19 cellular contexts compared by ENCODE assay signal in genomic region chr13:42216422-42216735, GRCh38. TPM values are rescaled to one million over a fixed set of nuclear protein-coding genes. Genes with fewer than 3 reads are reported as not detected.
DNase-seq lines count a peak whose midpoint lies in the region; ATAC-seq and TF ChIP-seq lines count a peak whose summit lies in the region.
"Had no signal": no experiment of that assay in that cellular context is flagged by ENCODE, and none has a peak within 500 bp of the region (broad histone marks: within the 10 kb centered on the region; RNA-seq: fewer than 3 reads in every experiment).

No MANE protein-coding gene starts in this region.

- no peaks in the 10 kb centered on the region for H3K4me1 Mint-ChIP-seq in type B pancreatic cell (ENCODE audit: unreplicated experiment)
- H3K4me1 Mint-ChIP-seq: CD4-positive, alpha-beta memory T cell had no signal

- no peaks in the 10 kb centered on the region for H3K4me1 ChIP-seq in SK-N-SH (ENCODE audit: control insufficient read depth in 1 of 2, insufficient read depth in 2 of 2, low read depth in 1 of 2, low read length in 1 of 2)
- H3K4me1 ChIP-seq: Caco-2 had no signal

- H3K27ac ChIP-seq in SK-N-SH (ENCODE audit: low read depth in 2 of 2, low read length in 1 of 2), result no peak overlapping the region
- H3K27ac ChIP-seq in VCaP, result no peak overlapping the region
- H3K27ac ChIP-seq: RWPE1 had no signal

- no peaks in the 10 kb centered on the region for H3K9me3 ChIP-seq in SK-N-SH
- H3K9me3 ChIP-seq: Caco-2, HAP-1 had no signal

- 88% methylated on average over 1 of the region's 1 CpG for WGBS in SK-N-SH (ENCODE audit: low lambda C conversion rate)

- POLR2A ChIA-PET in SK-N-SH (lab: Yijun Ruan, JAX), result no interaction called here

- DNase-seq in SK-N-SH (no peak), type B pancreatic cell (ENCODE audit: extremely low spot score, unreplicated experiment) (no peak), cortex of kidney (lab: John Stamatoyannopoulos, UW) (no peak), NCI-H2227 treated with DMSO at 0.1 percent for 48 hours (lab: John Stamatoyannopoulos, UW) (no peak), hypothalamus (lab: John Stamatoyannopoulos, UW) (no peak)
- DNase-seq: 8988T; GOT3; NCI-H1436 treated with DMSO at 0.1 percent for 48 hours; NCI-H187 treated with DMSO at 0.1 percent for 48 hours; NCI-H524 treated with DMSO at 0.1 percent for 48 hours; NCI-H774; NK-92 treated with Interleukin-12 subunit alpha and Interleukin-12 subunit beta, amount 100 ng/mL, for 24 hours had no signal

- no peaks in the 10 kb centered on the region for H3K79me2 ChIP-seq in SK-N-SH (ENCODE audit: insufficient read depth)

- H2AFZ ChIP-seq in SK-N-SH (ENCODE audit: low read depth), result no peak overlapping the region

- no peak overlapping the region for H3K4me3 ChIP-seq in SK-N-SH (ENCODE audit: low read depth in 2 of 2, low read length in 1 of 2)
- H3K4me3 ChIP-seq: HAP-1 had no signal

- H3K9me3 Mint-ChIP-seq in type B pancreatic cell, result no peaks in the 10 kb centered on the region
- H3K9me3 Mint-ChIP-seq: CD4-positive, alpha-beta memory T cell had no signal

- H3F3A ChIP-seq in SK-N-SH (replicated peaks; ENCODE audit: insufficient read depth), result no peaks in the 10 kb centered on the region

- TF ChIP-seq CTCF in SK-N-SH (IDR thresholded peaks at IDR 0.05) (no peak; the same call in 1 of the 2 replicates), VCaP (conservative IDR thresholded peaks at IDR 0.05) (peak; percentile 44), type B pancreatic cell (conservative IDR thresholded peaks at IDR 0.05) (peak; percentile 10)

- H3K27ac Mint-ChIP-seq in type B pancreatic cell, result no peak overlapping the region
- H3K27ac Mint-ChIP-seq: CD4-positive, alpha-beta memory T cell had no signal

- CTCF ChIA-PET in SK-N-SH (lab: Yijun Ruan, JAX), result interaction anchor here (0.6 to 1.5 kb wide), 13 partner anchors 9 to 548 kb away, joined by 3 to 7 read pairs (median 3); no protein-coding TSS in a partner anchor

- no peaks in the 10 kb centered on the region for H3K27me3 ChIP-seq in SK-N-SH (ENCODE audit: insufficient read depth)

- H4K20me1 ChIP-seq in SK-N-SH (ENCODE audit: insufficient read depth), result no peaks in the 10 kb centered on the region

- H3K4me3 Mint-ChIP-seq in type B pancreatic cell, result no peak overlapping the region
- H3K4me3 Mint-ChIP-seq: CD4-positive, alpha-beta memory T cell had no signal

- TF ChIP-seq EP300 in SK-N-SH (IDR thresholded peaks at IDR 0.05; ENCODE audit: borderline replicate concordance in 1 of 2, low read depth in 1 of 2, low read length in 1 of 2), result no peak

- H3K9ac ChIP-seq in SK-N-SH, result no peak overlapping the region

- H3K36me3 Mint-ChIP-seq in type B pancreatic cell, result peaks cover 11% of the 10 kb centered on the region

- no peak for TF ChIP-seq RAD21 in SK-N-SH (IDR thresholded peaks at IDR 0.05; ENCODE audit: low read length)

- no peaks in the 10 kb centered on the region for H3K27me3 Mint-ChIP-seq in type B pancreatic cell
- H3K27me3 Mint-ChIP-seq: CD4-positive, alpha-beta memory T cell had no signal

- ATAC-seq in SK-N-SH treated with all-trans-retinoic acid at 6 μM for 48 hours (peak; percentile 42), HG02759 (IDR thresholded peaks at IDR 0.05; ENCODE audit: unreplicated experiment) (peak; percentile 15)

- no peaks in the 10 kb centered on the region for H3K9me2 ChIP-seq in SK-N-SH

- peaks cover 36 to 38% of the 10 kb centered on the region in 2 experiments for H3K36me3 ChIP-seq in SK-N-SH (replicated peaks in 1 of 2; ENCODE audit: control insufficient read depth in 1 of 2, insufficient read depth in 2 of 2, low read length in 1 of 2)

- no peak overlapping the region for H3K4me2 ChIP-seq in SK-N-SH

TF ChIP-seq in SK-N-SH treated with all-trans-retinoic acid at 6 μM for 48 hours, 23 proteins besides CTCF, POLR2A, EP300 and RAD21 (continues in another document):
- TF ChIP-seq ISL1 (CRISPR knock-in tag; IDR thresholded peaks at IDR 0.05) (no peak), CSDC2 (CRISPR knock-in tag; IDR thresholded peaks at IDR 0.05) (no peak), ZC3H10 (CRISPR knock-in tag; IDR thresholded peaks at IDR 0.05) (no peak), OSR1 (CRISPR knock-in tag; IDR thresholded peaks at IDR 0.05) (no peak), RARB (CRISPR knock-in tag; IDR thresholded peaks at IDR 0.05) (no peak), TSHZ2 (CRISPR knock-in tag; IDR thresholded peaks at IDR 0.05) (no peak)

TF ChIP-seq in SK-N-SH, 30 proteins besides CTCF, POLR2A, EP300 and RAD21:
- TF ChIP-seq FOXM1 (IDR thresholded peaks at IDR 0.05; ENCODE audit: low read depth) (no peak), FOSL2 (IDR thresholded peaks at IDR 0.05; ENCODE audit: borderline replicate concordance, low read depth) (no peak), RCOR1 (IDR thresholded peaks at IDR 0.05; ENCODE audit: low read length) (no peak), YY1 (IDR thresholded peaks at IDR 0.05; ENCODE audit: low read depth) (no peak), SIN3A (IDR thresholded peaks at IDR 0.05; ENCODE audit: borderline replicate concordance, low read depth, low read length) (no peak)

RNA-seq across cellular contexts. Expression of gene AKAP11, which starts 55.6 kb away (rescaled TPM):
- 5.6 and 8.8 TPM in 2 replicates for polyA plus RNA-seq in SK-N-SH (2012; rRNA removed)
- polyA plus RNA-seq in SK-N-SH (2012; cell fraction: cytosol; rRNA removed), result 9.4 and 10.1 TPM in 2 replicates
- polyA plus RNA-seq in SK-N-SH (2012; cell fraction: nucleus; rRNA removed), result 4.0 and 8.8 TPM in 2 replicates
- total RNA-seq in type B pancreatic cell (ENCODE audit: low replicate concordance), result 19.5 and 30.3 TPM in 2 replicates
